Comparison of ENCODE assay signal across 1 cellular context in genomic region chr14:60514378-60515243, GRCh38.
A peak's percentile ranks its signal among the peaks of the same experiment; 100 is the strongest.
TF ChIP-seq lines count a peak whose summit lies in the region.

No MANE protein-coding gene starts in this region.

TF ChIP-seq in HepG2, 621 proteins besides CTCF, POLR2A, EP300 and RAD21 (continued from another document and continues in another):
- TF ChIP-seq GPBP1L1 (CRISPR knock-in tag; IDR thresholded peaks at IDR 0.05) (no peak), TEF (CRISPR knock-in tag; IDR thresholded peaks at IDR 0.05) (no peak), ZNF766 (CRISPR knock-in tag; IDR thresholded peaks at IDR 0.05; ENCODE audit: borderline replicate concordance) (0 out of 2 replicates have a peak, but pooled peaks have one; percentile 34), ZSCAN20 (CRISPR knock-in tag; IDR thresholded peaks at IDR 0.05; ENCODE audit: borderline replicate concordance) (0 out of 2 replicates have a peak, but pooled peaks have one; percentile 52), GMEB2 (CRISPR knock-in tag; IDR thresholded peaks at IDR 0.05; ENCODE audit: low read depth) (no peak), KMT2A (CRISPR knock-in tag; IDR thresholded peaks at IDR 0.05) (0 out of 2 replicates have a peak, but pooled peaks have one; percentile 25), ZFP91 (CRISPR knock-in tag; IDR thresholded peaks at IDR 0.05; ENCODE audit: borderline replicate concordance) (0 out of 2 replicates have a peak, but pooled peaks have one; percentile 19), HNF1A (IDR thresholded peaks at IDR 0.05; ENCODE audit: low read depth) (no peak), HNF1A (CRISPR knock-in tag; IDR thresholded peaks at IDR 0.05; ENCODE audit: borderline replicate concordance) (0 out of 2 replicates have a peak, but pooled peaks have one; percentile 25), ZNF710 (CRISPR knock-in tag; IDR thresholded peaks at IDR 0.05; ENCODE audit: borderline replicate concordance) (no peak), JARID2 (CRISPR knock-in tag; IDR thresholded peaks at IDR 0.05; ENCODE audit: insufficient replicate concordance) (no peak), ZFY (CRISPR knock-in tag; IDR thresholded peaks at IDR 0.05) (peak; percentile 46; the same call in 1 of the 2 replicates), HNF4G (IDR thresholded peaks at IDR 0.05; ENCODE audit: borderline replicate concordance, low read depth, low read length) (no peak), HNF4G (CRISPR knock-in tag; IDR thresholded peaks at IDR 0.05; ENCODE audit: borderline replicate concordance, low read depth) (0 out of 2 replicates have a peak, but pooled peaks have one; percentile 22), ZNF225 (CRISPR knock-in tag; IDR thresholded peaks at IDR 0.05) (0 out of 2 replicates have a peak, but pooled peaks have one; percentile 22), ZBED4 (CRISPR knock-in tag; IDR thresholded peaks at IDR 0.05; ENCODE audit: borderline replicate concordance) (0 out of 2 replicates have a peak, but pooled peaks have one; percentile 23), KDM2A (CRISPR knock-in tag; IDR thresholded peaks at IDR 0.05; ENCODE audit: borderline replicate concordance, low read depth) (peak; percentile 32; the same call in 1 of the 2 replicates), MAFK (conservative IDR thresholded peaks at IDR 0.05 in 1 of 2, IDR thresholded peaks at IDR 0.05 in 1 of 2; ENCODE audit: low read length in 2 of 2) (no peak), JUND (CRISPR knock-in tag; IDR thresholded peaks at IDR 0.05) (no peak), ARNTL (CRISPR knock-in tag; IDR thresholded peaks at IDR 0.05) (0 out of 2 replicates have a peak, but pooled peaks have one; percentile 23), SALL2 (CRISPR knock-in tag; IDR thresholded peaks at IDR 0.05) (peak; percentile 79; the same call in 1 of the 2 replicates), STAG1 (CRISPR knock-in tag; IDR thresholded peaks at IDR 0.05) (peak; percentile 48), ZNF382 (CRISPR knock-in tag; IDR thresholded peaks at IDR 0.05; ENCODE audit: borderline replicate concordance) (no peak), SNAPC4 (CRISPR knock-in tag; IDR thresholded peaks at IDR 0.05) (no peak), PBX2 (CRISPR knock-in tag; IDR thresholded peaks at IDR 0.05) (no peak), ZSCAN21 (CRISPR knock-in tag; IDR thresholded peaks at IDR 0.05; ENCODE audit: borderline replicate concordance) (peak; percentile 59; the same call in 1 of the 2 replicates), ZNF670 (CRISPR knock-in tag; IDR thresholded peaks at IDR 0.05; ENCODE audit: borderline replicate concordance) (no peak), HOMEZ (CRISPR knock-in tag; IDR thresholded peaks at IDR 0.05; ENCODE audit: low read depth) (no peak)
